ENCODE assay signal across 9 cellular contexts in genomic region chr10:49398000-49398861, GRCh38. TPM values are rescaled to one million over a fixed set of nuclear protein-coding genes. Genes with fewer than 3 reads are reported as not detected.
DNase-seq lines count a peak whose midpoint lies in the region; ATAC-seq and TF ChIP-seq lines count a peak whose summit lies in the region.
"Had no signal": no experiment of that assay in that cellular context is flagged by ENCODE, and none has a peak within 500 bp of the region (broad histone marks: within the 10 kb centered on the region; RNA-seq: fewer than 3 reads in every experiment).

No MANE protein-coding gene starts in this region.

- DNase-seq in GM19240 (ENCODE audit: insufficient read length, low spot score) (peak; percentile 61), LNCaP clone FGC (ENCODE audit: low read depth) (no peak), fibroblast of villous mesenchyme (ENCODE audit: low read depth) (peak; percentile 37), neural crest cell (ENCODE audit: low read depth, low spot score) (peak; percentile 61), ureter (ENCODE audit: low spot score) (peak; percentile 60), NCI-H226 (no peak), NCI-H2107 (lab: John Stamatoyannopoulos, UW) (no peak)
- DNase-seq in activated T-cell treated with anti-CD3 and anti-CD28 coated beads, Interleukin-2, amount 50 U/mL, for 72 hours: peak; percentile 66 to 69

- H3K9me3 Mint-ChIP-seq in activated T-cell treated with anti-CD3 and anti-CD28 coated beads, Interleukin-2, amount 50 U/mL, for 72 hours: no peaks in the 10 kb centered on the region
- no peaks in the 10 kb centered on the region for H3K9me3 Mint-ChIP-seq in neural crest cell

- peak overlapping the region; percentile 35 for H3K4me3 ChIP-seq in LNCaP clone FGC (ENCODE audit: low read depth, low read length)
- peak overlapping the region; percentile 34 for H3K4me3 ChIP-seq in fibroblast of villous mesenchyme (ENCODE audit: low read depth, low read length)

- peaks cover 0 to 2% of the 10 kb centered on the region in 2 donors for H3K36me3 Mint-ChIP-seq in activated T-cell treated with anti-CD3 and anti-CD28 coated beads, Interleukin-2, amount 50 U/mL, for 72 hours (ENCODE audit: insufficient read depth in 2 of 2)
- no peaks in the 10 kb centered on the region for H3K36me3 Mint-ChIP-seq in neural crest cell (ENCODE audit: low read depth)

- peak; percentile 90 to 91 for ATAC-seq in activated T-cell treated with anti-CD3 and anti-CD28 coated beads, Interleukin-2, amount 50 U/mL, for 72 hours (replicated peaks in 1 of 2)

- peak overlapping the region; percentile 67 to 79 for H3K4me3 Mint-ChIP-seq in activated T-cell treated with anti-CD3 and anti-CD28 coated beads, Interleukin-2, amount 50 U/mL, for 72 hours
- peak overlapping the region; percentile 67 for H3K4me3 Mint-ChIP-seq in neural crest cell

- H3K4me1 Mint-ChIP-seq in activated T-cell treated with anti-CD3 and anti-CD28 coated beads, Interleukin-2, amount 50 U/mL, for 72 hours (ENCODE audit: low read depth): peaks cover 8% of the 10 kb centered on the region
- H3K4me1 Mint-ChIP-seq in neural crest cell: peaks cover 17% of the 10 kb centered on the region

- H3K27ac Mint-ChIP-seq in activated T-cell treated with anti-CD3 and anti-CD28 coated beads, Interleukin-2, amount 50 U/mL, for 72 hours: no peak overlapping the region
- H3K27ac Mint-ChIP-seq in neural crest cell (ENCODE audit: unreplicated experiment): peak overlapping the region; percentile 50

- peaks cover 79% of the 10 kb centered on the region for H3K27me3 Mint-ChIP-seq in activated T-cell treated with anti-CD3 and anti-CD28 coated beads, Interleukin-2, amount 50 U/mL, for 72 hours (ENCODE audit: low read depth)
- H3K27me3 Mint-ChIP-seq in neural crest cell (ENCODE audit: low read depth): peaks cover 97% of the 10 kb centered on the region

- TF ChIP-seq CTCF in LNCaP clone FGC (IDR thresholded peaks at IDR 0.05; ENCODE audit: control insufficient read depth, extremely low read depth, insufficient read depth) (no peak), fibroblast of villous mesenchyme (IDR thresholded peaks at IDR 0.05; ENCODE audit: insufficient read depth, low read depth, low read length) (no peak), neural crest cell (conservative IDR thresholded peaks at IDR 0.05) (no peak)

RNA-seq across cellular contexts. Expression of gene DRGX, which starts 2.3 kb away (rescaled TPM):
- not detected for total RNA-seq in activated T-cell treated with anti-CD3 and anti-CD28 coated beads, Interleukin-2, amount 50 U/mL, for 72 hours
- total RNA-seq in fibroblast of villous mesenchyme: not detected in 2 replicates
- 0.18 and 0.19 TPM in 2 replicates for total RNA-seq in neural crest cell
- not detected for total RNA-seq in ureter
- total RNA-seq: T-helper 2 cell treated with Interferon-gamma antibody and Interleukin-4, amounts not matched to agents 100 ng/mL and 5 ng/mL, for 36 hours had no signal

Comparison
In these comparisons a context has a peak if more than half of its experiments do, and no peak if none do; other contexts are left out.
1. DNase-seq: peak in GM19240 (single experiment), activated T-cell treated with anti-CD3 and anti-CD28 coated beads, Interleukin-2, amount 50 U/mL, for 72 hours (2 of 2), fibroblast of villous mesenchyme (single experiment), neural crest cell (single experiment) and ureter (single experiment); none in LNCaP clone FGC (single experiment), NCI-H226 (single experiment) and NCI-H2107 (single experiment).